ENCODE assay signal across 1 cellular context in the genomic region with DNA sequence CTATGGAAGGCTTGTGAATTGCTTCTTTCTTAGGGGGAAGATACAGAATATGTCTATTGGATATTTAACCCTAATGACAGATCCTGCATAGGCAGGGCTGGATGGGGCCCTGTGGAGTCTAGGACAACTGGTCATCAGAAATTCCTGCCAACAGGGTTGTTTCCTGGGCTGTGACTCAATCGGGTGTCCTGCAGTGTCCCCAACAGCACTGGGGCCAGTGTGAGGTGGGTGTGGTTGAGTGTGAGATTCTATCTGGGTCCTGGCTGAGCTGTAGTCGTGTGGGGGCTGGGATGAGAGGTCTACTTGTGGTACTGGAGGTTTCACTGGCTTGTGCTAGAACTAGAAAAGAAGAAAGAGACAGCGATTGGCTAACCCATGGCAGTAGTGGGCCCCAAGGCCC.
A peak's percentile ranks its signal among the peaks of the same experiment; 100 is the strongest.
TF ChIP-seq lines count a peak whose summit lies in the region.

No MANE protein-coding gene starts in this region.

TF ChIP-seq in K562, 482 proteins besides CTCF, POLR2A, EP300 and RAD21 (continued from another document and continues in another):
- TF ChIP-seq, protein P1, sequence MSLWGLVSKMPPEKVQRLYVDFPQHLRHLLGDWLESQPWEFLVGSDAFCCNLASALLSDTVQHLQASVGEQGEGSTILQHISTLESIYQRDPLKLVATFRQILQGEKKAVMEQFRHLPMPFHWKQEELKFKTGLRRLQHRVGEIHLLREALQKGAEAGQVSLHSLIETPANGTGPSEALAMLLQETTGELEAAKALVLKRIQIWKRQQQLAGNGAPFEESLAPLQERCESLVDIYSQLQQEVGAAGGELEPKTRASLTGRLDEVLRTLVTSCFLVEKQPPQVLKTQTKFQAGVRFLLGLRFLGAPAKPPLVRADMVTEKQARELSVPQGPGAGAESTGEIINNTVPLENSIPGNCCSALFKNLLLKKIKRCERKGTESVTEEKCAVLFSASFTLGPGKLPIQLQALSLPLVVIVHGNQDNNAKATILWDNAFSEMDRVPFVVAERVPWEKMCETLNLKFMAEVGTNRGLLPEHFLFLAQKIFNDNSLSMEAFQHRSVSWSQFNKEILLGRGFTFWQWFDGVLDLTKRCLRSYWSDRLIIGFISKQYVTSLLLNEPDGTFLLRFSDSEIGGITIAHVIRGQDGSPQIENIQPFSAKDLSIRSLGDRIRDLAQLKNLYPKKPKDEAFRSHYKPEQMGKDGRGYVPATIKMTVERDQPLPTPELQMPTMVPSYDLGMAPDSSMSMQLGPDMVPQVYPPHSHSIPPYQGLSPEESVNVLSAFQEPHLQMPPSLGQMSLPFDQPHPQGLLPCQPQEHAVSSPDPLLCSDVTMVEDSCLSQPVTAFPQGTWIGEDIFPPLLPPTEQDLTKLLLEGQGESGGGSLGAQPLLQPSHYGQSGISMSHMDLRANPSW (CRISPR knock-in tag; IDR thresholded peaks at IDR 0.05) = no peak
- no peak for TF ChIP-seq MEIS2 (IDR thresholded peaks at IDR 0.05; ENCODE audit: partially characterized antibody)
- no peak for TF ChIP-seq HDAC6 (IDR thresholded peaks at IDR 0.05; ENCODE audit: low read depth, low read length)
- no peak for TF ChIP-seq GABPB1 (CRISPR knock-in tag; IDR thresholded peaks at IDR 0.05)
- TF ChIP-seq, protein P2, sequence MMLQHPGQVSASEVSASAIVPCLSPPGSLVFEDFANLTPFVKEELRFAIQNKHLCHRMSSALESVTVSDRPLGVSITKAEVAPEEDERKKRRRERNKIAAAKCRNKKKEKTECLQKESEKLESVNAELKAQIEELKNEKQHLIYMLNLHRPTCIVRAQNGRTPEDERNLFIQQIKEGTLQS (IDR thresholded peaks at IDR 0.05) = peak; percentile 59
- TF ChIP-seq, protein P2 (CRISPR knock-in tag; conservative IDR thresholded peaks at IDR 0.05) = no peak
- TF ChIP-seq NBN (IDR thresholded peaks at IDR 0.05; ENCODE audit: low read depth) = peak; percentile 78
- TF ChIP-seq ZKSCAN8 (CRISPR knock-in tag; IDR thresholded peaks at IDR 0.05) = no peak
- peak; percentile 71; the same call in 1 of the 2 replicates for TF ChIP-seq FOXJ2 (tag; IDR thresholded peaks at IDR 0.05)
- TF ChIP-seq ZNF586 (CRISPR knock-in tag; conservative IDR thresholded peaks at IDR 0.05) = no peak
- no peak for TF ChIP-seq NR3C1 (CRISPR knock-in tag; IDR thresholded peaks at IDR 0.05)
- no peak for TF ChIP-seq TSC22D4 (tag; IDR thresholded peaks at IDR 0.05)
- TF ChIP-seq HLTF (IDR thresholded peaks at IDR 0.05) = 0 out of 2 replicates have a peak, but pooled peaks have one; percentile 31
- TF ChIP-seq, protein P3, sequence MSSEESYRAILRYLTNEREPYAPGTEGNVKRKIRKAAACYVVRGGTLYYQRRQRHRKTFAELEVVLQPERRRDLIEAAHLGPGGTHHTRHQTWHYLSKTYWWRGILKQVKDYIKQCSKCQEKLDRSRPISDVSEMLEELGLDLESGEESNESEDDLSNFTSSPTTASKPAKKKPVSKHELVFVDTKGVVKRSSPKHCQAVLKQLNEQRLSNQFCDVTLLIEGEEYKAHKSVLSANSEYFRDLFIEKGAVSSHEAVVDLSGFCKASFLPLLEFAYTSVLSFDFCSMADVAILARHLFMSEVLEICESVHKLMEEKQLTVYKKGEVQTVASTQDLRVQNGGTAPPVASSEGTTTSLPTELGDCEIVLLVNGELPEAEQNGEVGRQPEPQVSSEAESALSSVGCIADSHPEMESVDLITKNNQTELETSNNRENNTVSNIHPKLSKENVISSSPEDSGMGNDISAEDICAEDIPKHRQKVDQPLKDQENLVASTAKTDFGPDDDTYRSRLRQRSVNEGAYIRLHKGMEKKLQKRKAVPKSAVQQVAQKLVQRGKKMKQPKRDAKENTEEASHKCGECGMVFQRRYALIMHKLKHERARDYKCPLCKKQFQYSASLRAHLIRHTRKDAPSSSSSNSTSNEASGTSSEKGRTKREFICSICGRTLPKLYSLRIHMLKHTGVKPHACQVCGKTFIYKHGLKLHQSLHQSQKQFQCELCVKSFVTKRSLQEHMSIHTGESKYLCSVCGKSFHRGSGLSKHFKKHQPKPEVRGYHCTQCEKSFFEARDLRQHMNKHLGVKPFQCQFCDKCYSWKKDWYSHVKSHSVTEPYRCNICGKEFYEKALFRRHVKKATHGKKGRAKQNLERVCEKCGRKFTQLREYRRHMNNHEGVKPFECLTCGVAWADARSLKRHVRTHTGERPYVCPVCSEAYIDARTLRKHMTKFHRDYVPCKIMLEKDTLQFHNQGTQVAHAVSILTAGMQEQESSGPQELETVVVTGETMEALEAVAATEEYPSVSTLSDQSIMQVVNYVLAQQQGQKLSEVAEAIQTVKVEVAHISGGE (CRISPR knock-in tag; IDR thresholded peaks at IDR 0.05) = no peak
- TF ChIP-seq SAFB (IDR thresholded peaks at IDR 0.05; ENCODE audit: borderline replicate concordance, low read depth, low read length) = no peak
- no peak for TF ChIP-seq HOXB6 (CRISPR knock-in tag; IDR thresholded peaks at IDR 0.05; ENCODE audit: borderline replicate concordance)
- TF ChIP-seq NFE2 (IDR thresholded peaks at IDR 0.05; ENCODE audit: low read depth) = no peak
- TF ChIP-seq, protein P4, sequence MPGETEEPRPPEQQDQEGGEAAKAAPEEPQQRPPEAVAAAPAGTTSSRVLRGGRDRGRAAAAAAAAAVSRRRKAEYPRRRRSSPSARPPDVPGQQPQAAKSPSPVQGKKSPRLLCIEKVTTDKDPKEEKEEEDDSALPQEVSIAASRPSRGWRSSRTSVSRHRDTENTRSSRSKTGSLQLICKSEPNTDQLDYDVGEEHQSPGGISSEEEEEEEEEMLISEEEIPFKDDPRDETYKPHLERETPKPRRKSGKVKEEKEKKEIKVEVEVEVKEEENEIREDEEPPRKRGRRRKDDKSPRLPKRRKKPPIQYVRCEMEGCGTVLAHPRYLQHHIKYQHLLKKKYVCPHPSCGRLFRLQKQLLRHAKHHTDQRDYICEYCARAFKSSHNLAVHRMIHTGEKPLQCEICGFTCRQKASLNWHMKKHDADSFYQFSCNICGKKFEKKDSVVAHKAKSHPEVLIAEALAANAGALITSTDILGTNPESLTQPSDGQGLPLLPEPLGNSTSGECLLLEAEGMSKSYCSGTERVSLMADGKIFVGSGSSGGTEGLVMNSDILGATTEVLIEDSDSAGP (CRISPR knock-in tag; IDR thresholded peaks at IDR 0.05) = no peak
- TF ChIP-seq, protein P5, sequence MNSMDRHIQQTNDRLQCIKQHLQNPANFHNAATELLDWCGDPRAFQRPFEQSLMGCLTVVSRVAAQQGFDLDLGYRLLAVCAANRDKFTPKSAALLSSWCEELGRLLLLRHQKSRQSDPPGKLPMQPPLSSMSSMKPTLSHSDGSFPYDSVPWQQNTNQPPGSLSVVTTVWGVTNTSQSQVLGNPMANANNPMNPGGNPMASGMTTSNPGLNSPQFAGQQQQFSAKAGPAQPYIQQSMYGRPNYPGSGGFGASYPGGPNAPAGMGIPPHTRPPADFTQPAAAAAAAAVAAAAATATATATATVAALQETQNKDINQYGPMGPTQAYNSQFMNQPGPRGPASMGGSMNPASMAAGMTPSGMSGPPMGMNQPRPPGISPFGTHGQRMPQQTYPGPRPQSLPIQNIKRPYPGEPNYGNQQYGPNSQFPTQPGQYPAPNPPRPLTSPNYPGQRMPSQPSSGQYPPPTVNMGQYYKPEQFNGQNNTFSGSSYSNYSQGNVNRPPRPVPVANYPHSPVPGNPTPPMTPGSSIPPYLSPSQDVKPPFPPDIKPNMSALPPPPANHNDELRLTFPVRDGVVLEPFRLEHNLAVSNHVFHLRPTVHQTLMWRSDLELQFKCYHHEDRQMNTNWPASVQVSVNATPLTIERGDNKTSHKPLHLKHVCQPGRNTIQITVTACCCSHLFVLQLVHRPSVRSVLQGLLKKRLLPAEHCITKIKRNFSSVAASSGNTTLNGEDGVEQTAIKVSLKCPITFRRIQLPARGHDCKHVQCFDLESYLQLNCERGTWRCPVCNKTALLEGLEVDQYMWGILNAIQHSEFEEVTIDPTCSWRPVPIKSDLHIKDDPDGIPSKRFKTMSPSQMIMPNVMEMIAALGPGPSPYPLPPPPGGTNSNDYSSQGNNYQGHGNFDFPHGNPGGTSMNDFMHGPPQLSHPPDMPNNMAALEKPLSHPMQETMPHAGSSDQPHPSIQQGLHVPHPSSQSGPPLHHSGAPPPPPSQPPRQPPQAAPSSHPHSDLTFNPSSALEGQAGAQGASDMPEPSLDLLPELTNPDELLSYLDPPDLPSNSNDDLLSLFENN (IDR thresholded peaks at IDR 0.05; ENCODE audit: low read depth in 2 of 2, low read length in 2 of 2) = no peak
- no peak for TF ChIP-seq COPS2 (conservative IDR thresholded peaks at IDR 0.05)
- TF ChIP-seq, protein P6, sequence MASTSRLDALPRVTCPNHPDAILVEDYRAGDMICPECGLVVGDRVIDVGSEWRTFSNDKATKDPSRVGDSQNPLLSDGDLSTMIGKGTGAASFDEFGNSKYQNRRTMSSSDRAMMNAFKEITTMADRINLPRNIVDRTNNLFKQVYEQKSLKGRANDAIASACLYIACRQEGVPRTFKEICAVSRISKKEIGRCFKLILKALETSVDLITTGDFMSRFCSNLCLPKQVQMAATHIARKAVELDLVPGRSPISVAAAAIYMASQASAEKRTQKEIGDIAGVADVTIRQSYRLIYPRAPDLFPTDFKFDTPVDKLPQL (IDR thresholded peaks at IDR 0.05; ENCODE audit: extremely low read depth, insufficient read length) = no peak
- TF ChIP-seq STAT5B (CRISPR knock-in tag; IDR thresholded peaks at IDR 0.05) = no peak
- TF ChIP-seq KDM2B (CRISPR knock-in tag; IDR thresholded peaks at IDR 0.05) = no peak
- TF ChIP-seq MAZ (CRISPR knock-in tag; conservative IDR thresholded peaks at IDR 0.05 in 1 of 2, IDR thresholded peaks at IDR 0.05 in 1 of 2) = 0 out of 4 replicates have a peak, but pooled peaks of 1 of the 2 experiments have one; percentile 10
- TF ChIP-seq, protein P7, sequence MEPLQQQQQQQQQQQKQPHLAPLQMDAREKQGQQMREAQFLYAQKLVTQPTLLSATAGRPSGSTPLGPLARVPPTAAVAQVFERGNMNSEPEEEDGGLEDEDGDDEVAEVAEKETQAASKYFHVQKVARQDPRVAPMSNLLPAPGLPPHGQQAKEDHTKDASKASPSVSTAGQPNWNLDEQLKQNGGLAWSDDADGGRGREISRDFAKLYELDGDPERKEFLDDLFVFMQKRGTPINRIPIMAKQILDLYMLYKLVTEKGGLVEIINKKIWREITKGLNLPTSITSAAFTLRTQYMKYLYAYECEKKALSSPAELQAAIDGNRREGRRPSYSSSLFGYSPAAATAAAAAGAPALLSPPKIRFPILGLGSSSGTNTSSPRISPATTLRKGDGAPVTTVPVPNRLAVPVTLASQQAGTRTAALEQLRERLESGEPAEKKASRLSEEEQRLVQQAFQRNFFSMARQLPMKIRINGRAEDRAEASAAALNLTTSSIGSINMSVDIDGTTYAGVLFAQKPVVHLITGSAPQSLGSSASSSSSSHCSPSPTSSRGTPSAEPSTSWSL (CRISPR knock-in tag; IDR thresholded peaks at IDR 0.05; ENCODE audit: borderline replicate concordance) = no peak
- TF ChIP-seq TRIM28 (IDR thresholded peaks at IDR 0.05) = 0 out of 2 replicates have a peak, but pooled peaks have one; percentile 37
- TF ChIP-seq, protein P8, sequence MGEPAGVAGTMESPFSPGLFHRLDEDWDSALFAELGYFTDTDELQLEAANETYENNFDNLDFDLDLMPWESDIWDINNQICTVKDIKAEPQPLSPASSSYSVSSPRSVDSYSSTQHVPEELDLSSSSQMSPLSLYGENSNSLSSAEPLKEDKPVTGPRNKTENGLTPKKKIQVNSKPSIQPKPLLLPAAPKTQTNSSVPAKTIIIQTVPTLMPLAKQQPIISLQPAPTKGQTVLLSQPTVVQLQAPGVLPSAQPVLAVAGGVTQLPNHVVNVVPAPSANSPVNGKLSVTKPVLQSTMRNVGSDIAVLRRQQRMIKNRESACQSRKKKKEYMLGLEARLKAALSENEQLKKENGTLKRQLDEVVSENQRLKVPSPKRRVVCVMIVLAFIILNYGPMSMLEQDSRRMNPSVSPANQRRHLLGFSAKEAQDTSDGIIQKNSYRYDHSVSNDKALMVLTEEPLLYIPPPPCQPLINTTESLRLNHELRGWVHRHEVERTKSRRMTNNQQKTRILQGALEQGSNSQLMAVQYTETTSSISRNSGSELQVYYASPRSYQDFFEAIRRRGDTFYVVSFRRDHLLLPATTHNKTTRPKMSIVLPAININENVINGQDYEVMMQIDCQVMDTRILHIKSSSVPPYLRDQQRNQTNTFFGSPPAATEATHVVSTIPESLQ (CRISPR knock-in tag; IDR thresholded peaks at IDR 0.05) = no peak
- TF ChIP-seq MTA2 (IDR thresholded peaks at IDR 0.05; ENCODE audit: low read depth) = no peak
- TF ChIP-seq, protein P9, sequence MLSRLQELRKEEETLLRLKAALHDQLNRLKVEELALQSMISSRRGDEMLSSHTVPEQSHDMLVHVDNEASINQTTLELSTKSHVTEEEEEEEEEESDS (CRISPR knock-in tag; IDR thresholded peaks at IDR 0.05) = no peak
- TF ChIP-seq PTRF (tag; IDR thresholded peaks at IDR 0.05) = no peak
- peak in 1 of 2 experiments; percentile 32; a peak in 1 of 3 replicates for TF ChIP-seq CBX3 (IDR thresholded peaks at IDR 0.05; ENCODE audit: borderline replicate concordance in 1 of 2, low read length in 2 of 2)
- TF ChIP-seq ZNF561 (CRISPR knock-in tag; conservative IDR thresholded peaks at IDR 0.05) = no peak
- peak; percentile 76 for TF ChIP-seq SMARCE1 (IDR thresholded peaks at IDR 0.05)
- TF ChIP-seq IFI16 (CRISPR knock-in tag; IDR thresholded peaks at IDR 0.05) = no peak
- TF ChIP-seq, protein P10, sequence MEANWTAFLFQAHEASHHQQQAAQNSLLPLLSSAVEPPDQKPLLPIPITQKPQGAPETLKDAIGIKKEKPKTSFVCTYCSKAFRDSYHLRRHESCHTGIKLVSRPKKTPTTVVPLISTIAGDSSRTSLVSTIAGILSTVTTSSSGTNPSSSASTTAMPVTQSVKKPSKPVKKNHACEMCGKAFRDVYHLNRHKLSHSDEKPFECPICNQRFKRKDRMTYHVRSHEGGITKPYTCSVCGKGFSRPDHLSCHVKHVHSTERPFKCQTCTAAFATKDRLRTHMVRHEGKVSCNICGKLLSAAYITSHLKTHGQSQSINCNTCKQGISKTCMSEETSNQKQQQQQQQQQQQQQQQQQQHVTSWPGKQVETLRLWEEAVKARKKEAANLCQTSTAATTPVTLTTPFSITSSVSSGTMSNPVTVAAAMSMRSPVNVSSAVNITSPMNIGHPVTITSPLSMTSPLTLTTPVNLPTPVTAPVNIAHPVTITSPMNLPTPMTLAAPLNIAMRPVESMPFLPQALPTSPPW (CRISPR knock-in tag; IDR thresholded peaks at IDR 0.05) = peak; percentile 46; the same call in 1 of the 2 replicates
- TF ChIP-seq SRSF3 (IDR thresholded peaks at IDR 0.05; ENCODE audit: insufficient read depth, low read length) = no peak
- peak; percentile 61 for TF ChIP-seq RBBP5 (IDR thresholded peaks at IDR 0.05; ENCODE audit: borderline replicate concordance, insufficient read depth, low read length, poor library complexity, severe bottlenecking)
- no peak for TF ChIP-seq ZNF184 (CRISPR knock-in tag; IDR thresholded peaks at IDR 0.05)
- TF ChIP-seq CBX5 (IDR thresholded peaks at IDR 0.05; ENCODE audit: borderline replicate concordance, low read depth) = peak; percentile 32; the same call in 1 of the 2 replicates
- peak; percentile 78 for TF ChIP-seq HDAC2 (IDR thresholded peaks at IDR 0.05)
- TF ChIP-seq SMAD4 (CRISPR knock-in tag; conservative IDR thresholded peaks at IDR 0.05) = peak; percentile 29; the same call in 1 of the 2 replicates
- no peak for TF ChIP-seq SMARCA5 (IDR thresholded peaks at IDR 0.05)
- TF ChIP-seq TOE1 (IDR thresholded peaks at IDR 0.05; ENCODE audit: borderline replicate concordance) = peak; percentile 32; the same call in 1 of the 2 replicates
- no peak for TF ChIP-seq TOE1 (CRISPR knock-in tag; IDR thresholded peaks at IDR 0.05; ENCODE audit: borderline replicate concordance, low read depth)
